25 cellular contexts compared by ENCODE assay signal in the genomic region with DNA sequence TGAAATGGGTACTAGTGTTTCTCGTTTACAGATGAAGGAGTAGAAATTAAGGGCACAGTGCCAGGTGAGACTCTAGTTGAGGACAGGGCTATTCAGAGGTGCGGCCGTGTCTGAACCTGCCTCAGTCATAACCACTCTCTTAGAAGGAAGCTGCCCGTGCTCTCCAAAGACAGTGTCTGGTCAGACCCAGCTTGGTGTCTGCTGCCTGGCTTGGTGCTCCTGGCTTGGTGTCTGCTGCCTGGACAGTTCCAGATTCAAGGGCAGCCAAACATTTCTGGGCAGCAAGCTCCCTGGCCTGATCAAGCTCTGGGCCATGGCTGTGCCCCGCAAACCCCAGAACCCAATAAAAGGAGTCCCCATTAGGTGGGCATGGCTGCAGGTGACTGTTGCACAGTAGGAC. TPM values are rescaled to one million over a fixed set of nuclear protein-coding genes. Genes with fewer than 3 reads are reported as not detected.
DNase-seq lines count a peak whose midpoint lies in the region; ATAC-seq, FAIRE-seq and TF ChIP-seq lines count a peak whose summit lies in the region.
"Had no signal": no experiment of that assay in that cellular context is flagged by ENCODE, and none has a peak within 500 bp of the region (broad histone marks: within the 10 kb centered on the region; RNA-seq: fewer than 3 reads in every experiment).

No MANE protein-coding gene starts in this region.

- H3K9me3 ChIP-seq in HEK293 (ENCODE audit: control insufficient read depth, insufficient read depth, low read depth, low read length) (no peaks in the 10 kb centered on the region), Panc1 (ENCODE audit: control insufficient read depth, insufficient read depth, low read depth, low read length) (no peaks in the 10 kb centered on the region), trophoblast cell (ENCODE audit: insufficient read depth, low read depth, low read length) (no peaks in the 10 kb centered on the region)
- H3K9me3 ChIP-seq: gastroesophageal sphincter, testis had no signal

- H3K23ac ChIP-seq in trophoblast cell (ENCODE audit: low read length), result no peak overlapping the region

- H3K18ac ChIP-seq in trophoblast cell (ENCODE audit: low read length), result peak overlapping the region; percentile 46

- H2BK12ac ChIP-seq in trophoblast cell (ENCODE audit: low read length), result peak overlapping the region; percentile 69

- no CpG with 5 or more reads among the region's 5 CpGs for WGBS in trophoblast cell (ENCODE audit: extremely low coverage, insufficient coverage, insufficient read length)

- intact Hi-C loops in Panc1 (cut with micrococcal nuclease; ENCODE audit: unreplicated experiment), result loop anchor here (2.0 kb wide), 1 partner anchor 177 kb away; no protein-coding TSS in a partner anchor

- H3K79me2 ChIP-seq in trophoblast cell (ENCODE audit: control insufficient read depth, insufficient read depth, low read length, poor library complexity), result no peaks in the 10 kb centered on the region

- H2BK120ac ChIP-seq in trophoblast cell (ENCODE audit: insufficient read depth, low read length, poor library complexity), result peak overlapping the region; percentile 56

- POLR2A ChIA-PET in HEK293 (lab: Yijun Ruan, JAX), result interaction anchor here (0.6 kb wide), 1 partner anchor 393 kb away, joined by 3 read pairs; no protein-coding TSS in a partner anchor
- POLR2A ChIA-PET in Panc1 (lab: Charles Lee), result no interaction called here

- ATAC-seq in Panc1, result no peak
- peak; percentile 54 for ATAC-seq in esophagus mucosa
- ATAC-seq: gastroesophageal sphincter; HCT116; stimulated activated memory B cell treated with anti-CD40 and anti-IgM and Interleukin-4, amounts not matched to agents 10 μg/mL and 1 μg/mL and 100 μg/mL, for 72 hours had no signal

- no peak for FAIRE-seq in GM12891 (lab: Jason Lieb, UNC)
- FAIRE-seq: GM19239, islet of Langerhans had no signal

- H3K4me3 ChIP-seq in HEK293 (ENCODE audit: low read depth, low read length) (no peak overlapping the region), Panc1 (ENCODE audit: low read depth in 2 of 2, low read length in 2 of 2) (no peak overlapping the region), trophoblast cell (ENCODE audit: low read depth, low read length) (no peak overlapping the region)
- H3K4me3 ChIP-seq: gastroesophageal sphincter, lung, skin epidermis, testis had no signal

- H3K4me1 ChIP-seq in HEK293 (ENCODE audit: control insufficient read depth, insufficient read depth, low read length), result peaks cover 8% of the 10 kb centered on the region
- peaks cover 35% of the 10 kb centered on the region for H3K4me1 ChIP-seq in Panc1 (ENCODE audit: control insufficient read depth, insufficient read depth, low read length)
- H3K4me1 ChIP-seq in trophoblast cell (ENCODE audit: control insufficient read depth in 1 of 2, insufficient read depth in 2 of 2, low read length in 2 of 2), result peaks cover 8 to 15% of the 10 kb centered on the region in 2 experiments

- no peak overlapping the region for H4K12ac ChIP-seq in trophoblast cell (ENCODE audit: low read depth, low read length)

- CTCF ChIA-PET in HEK293 (lab: Yijun Ruan, JAX) (interaction anchor here (0.7 to 2.4 kb wide), 4 partner anchors 8 to 134 kb away, joined by 3 to 13 read pairs (median 4); no protein-coding TSS in a partner anchor), Panc1 (lab: Charles Lee) (no interaction called here)

- DNase-seq in Panc1 (ENCODE audit: low read depth, low spot score) (no peak), trophoblast cell (no peak), NCI-H226 (no peak), GM12891 (ENCODE audit: insufficient read length, low spot score) (no peak), AG08396 (ENCODE audit: low spot score) (no peak)
- DNase-seq: activated CD4-positive, alpha-beta memory T cell treated with anti-CD3 and anti-CD28 coated beads for 36 hours; activated effector memory CD4-positive, alpha-beta T cell treated with anti-CD3 and anti-CD28 coated beads, Interleukin-2, amount 50 U/mL, for 16 hours; CD4-positive, CD25-positive, alpha-beta regulatory T cell; DMS 273 treated with DMSO at 0.1 percent for 48 hours; effector memory CD4-positive, alpha-beta T cell; NCI-H1105; NCI-H1930; NCI-H2227 treated with DMSO at 0.1 percent for 48 hours; NCI-H774; stimulated activated CD4-positive, alpha-beta T cell treated with anti-CD3 and anti-CD28 coated beads, Interleukin-2, amount 100 ng/mL, for 48 hours; testis had no signal

- peak overlapping the region; percentile 66 for H4K91ac ChIP-seq in trophoblast cell (ENCODE audit: low read depth, low read length)

- peaks cover 4% of the 10 kb centered on the region for H3K79me1 ChIP-seq in trophoblast cell (ENCODE audit: low read length)

- TF ChIP-seq POLR2A in GM12891 (IDR thresholded peaks at IDR 0.05; ENCODE audit: low read depth, low read length), result no peak

- H3K36me3 ChIP-seq in HEK293 (ENCODE audit: control insufficient read depth in 2 of 2, insufficient read depth in 1 of 2, low read length in 2 of 2), result no peaks in the 10 kb centered on the region
- no peaks in the 10 kb centered on the region for H3K36me3 ChIP-seq in Panc1 (ENCODE audit: control insufficient read depth, insufficient read depth, low read length)
- no peaks in the 10 kb centered on the region for H3K36me3 ChIP-seq in trophoblast cell (ENCODE audit: control insufficient read depth in 1 of 2, insufficient read depth in 2 of 2, low read length in 2 of 2)
- H3K36me3 ChIP-seq: gastroesophageal sphincter had no signal

- H2BK5ac ChIP-seq in trophoblast cell (ENCODE audit: low read depth, low read length, poor library complexity), result no peak overlapping the region

- no peak overlapping the region for H3K4ac ChIP-seq in trophoblast cell (ENCODE audit: low read depth, low read length)

- H3K27ac ChIP-seq in HEK293 (ENCODE audit: extremely low read depth, low read depth, low read length), result no peak overlapping the region
- H3K27ac ChIP-seq in Panc1 (ENCODE audit: low read length), result peak overlapping the region; percentile 64
- no peak overlapping the region for H3K27ac ChIP-seq in trophoblast cell (ENCODE audit: low read depth, low read length)
- H3K27ac ChIP-seq: gastroesophageal sphincter, testis had no signal

- peak overlapping the region; percentile 64 for H3K14ac ChIP-seq in trophoblast cell (ENCODE audit: low read length)

- no peak for TF ChIP-seq CTCF in HEK293 (tag by site-specific recombination; IDR thresholded peaks at IDR 0.05)
- no peak for TF ChIP-seq CTCF in Panc1 (IDR thresholded peaks at IDR 0.05)

- peak overlapping the region; percentile 60 for H2AK5ac ChIP-seq in trophoblast cell (ENCODE audit: low read length)

- H3K9ac ChIP-seq in trophoblast cell (ENCODE audit: low read length), result no peak overlapping the region

- H4K8ac ChIP-seq in trophoblast cell (ENCODE audit: low read depth, low read length), result no peak overlapping the region

- H3K4me2 ChIP-seq in trophoblast cell (ENCODE audit: low read length), result no peak overlapping the region

- no peak overlapping the region for H2AFZ ChIP-seq in trophoblast cell (ENCODE audit: insufficient read depth, low read length, poor library complexity)

- in situ Hi-C loops in Panc1 (cut with HindIII; ENCODE audit: low pct_unique_long_range_greater_than_20kb, low sequenced_read_pairs), result no loop called here

- H3K27me3 ChIP-seq in Panc1 (ENCODE audit: control insufficient read depth, insufficient read depth, low read length), result no peaks in the 10 kb centered on the region
- no peaks in the 10 kb centered on the region for H3K27me3 ChIP-seq in trophoblast cell (ENCODE audit: insufficient read depth, low read length)
- H3K27me3 ChIP-seq: gastroesophageal sphincter, testis had no signal

- BruUV-seq in Panc1 (replicated peaks; lab: Mats Ljungman, UMichigan), result no TSS peak

TF ChIP-seq in HEK293, 187 proteins besides CTCF, POLR2A, EP300 and RAD21 (continues in another document):
- no peak for TF ChIP-seq BCL11B (tag by site-specific recombination; IDR thresholded peaks at IDR 0.05; ENCODE audit: low read depth)
- TF ChIP-seq, protein P1, sequence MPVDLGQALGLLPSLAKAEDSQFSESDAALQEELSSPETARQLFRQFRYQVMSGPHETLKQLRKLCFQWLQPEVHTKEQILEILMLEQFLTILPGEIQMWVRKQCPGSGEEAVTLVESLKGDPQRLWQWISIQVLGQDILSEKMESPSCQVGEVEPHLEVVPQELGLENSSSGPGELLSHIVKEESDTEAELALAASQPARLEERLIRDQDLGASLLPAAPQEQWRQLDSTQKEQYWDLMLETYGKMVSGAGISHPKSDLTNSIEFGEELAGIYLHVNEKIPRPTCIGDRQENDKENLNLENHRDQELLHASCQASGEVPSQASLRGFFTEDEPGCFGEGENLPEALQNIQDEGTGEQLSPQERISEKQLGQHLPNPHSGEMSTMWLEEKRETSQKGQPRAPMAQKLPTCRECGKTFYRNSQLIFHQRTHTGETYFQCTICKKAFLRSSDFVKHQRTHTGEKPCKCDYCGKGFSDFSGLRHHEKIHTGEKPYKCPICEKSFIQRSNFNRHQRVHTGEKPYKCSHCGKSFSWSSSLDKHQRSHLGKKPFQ (tag by site-specific recombination; IDR thresholded peaks at IDR 0.05), result no peak

TF ChIP-seq in GM12891, 5 proteins besides CTCF, POLR2A, EP300 and RAD21:
- TF ChIP-seq PAX5 (IDR thresholded peaks at IDR 0.05; ENCODE audit: insufficient read depth, low read length, severe bottlenecking), result no peak
- no peak for TF ChIP-seq POLR2AphosphoS5 (IDR thresholded peaks at IDR 0.05; ENCODE audit: low read depth, low read length)
- no peak for TF ChIP-seq SPI1 (IDR thresholded peaks at IDR 0.05; ENCODE audit: low read depth, low read length)
- no peak for TF ChIP-seq TAF1 (IDR thresholded peaks at IDR 0.05; ENCODE audit: low read depth, low read length)
- TF ChIP-seq POU2F2 (IDR thresholded peaks at IDR 0.05; ENCODE audit: low read depth, low read length), result no peak
TF ChIP-seq in GM12891: peak in this region for 0.

RNA-seq across cellular contexts. Expression of a gene that starts 27.8 kb away (rescaled TPM):
- total RNA-seq in Panc1 (2021; ENCODE audit: unreplicated experiment) (34.4 TPM), esophagus mucosa (9.8 TPM)
- 11.0 TPM for polyA plus RNA-seq in Panc1 (2012; ENCODE audit: insufficient read length)
- 10.1 and 11.4 TPM in 2 replicates for polyA plus RNA-seq in trophoblast cell (2013)
- 16.6 TPM for polyA plus RNA-seq in GM12891 (2012; ENCODE audit: low read depth, missing spikeins)
